ENCODE assay signal across 1 cellular context in genomic region chr22:26709617-26710390, GRCh38.
TF ChIP-seq lines count a peak whose summit lies in the region.

No MANE protein-coding gene starts in this region.

TF ChIP-seq in IMR-90, 13 proteins besides CTCF, POLR2A, EP300 and RAD21 (continued from another document):
- TF ChIP-seq CHD1 (IDR thresholded peaks at IDR 0.05; ENCODE audit: low read depth, low read length) (no peak), MAZ (IDR thresholded peaks at IDR 0.05; ENCODE audit: borderline replicate concordance, low read depth, low read length) (no peak), RFX5 (IDR thresholded peaks at IDR 0.05; ENCODE audit: low read depth, low read length) (no peak), BHLHE40 (IDR thresholded peaks at IDR 0.05; ENCODE audit: low read depth, low read length) (no peak), USF2 (IDR thresholded peaks at IDR 0.05; ENCODE audit: low read depth, low read length) (no peak), NFE2L2 (IDR thresholded peaks at IDR 0.05; ENCODE audit: low read depth, low read length) (no peak), MAFK (IDR thresholded peaks at IDR 0.05; ENCODE audit: low read depth, low read length) (peak; percentile 40; the same call in 1 of the 2 replicates), FOS (IDR thresholded peaks at IDR 0.05; ENCODE audit: low read depth, low read length) (peak; percentile 70; the same call in 1 of the 2 replicates), RCOR1 (IDR thresholded peaks at IDR 0.05; ENCODE audit: insufficient replicate concordance, low read length) (no peak), SMC3 (IDR thresholded peaks at IDR 0.05; ENCODE audit: low read depth, low read length) (no peak), MXI1 (IDR thresholded peaks at IDR 0.05; ENCODE audit: borderline replicate concordance, low read depth, low read length) (no peak), ELK1 (IDR thresholded peaks at IDR 0.05; ENCODE audit: borderline replicate concordance, low read depth, low read length) (no peak)
